Comparison of ENCODE assay signal across 8 cellular contexts in the genomic region with DNA sequence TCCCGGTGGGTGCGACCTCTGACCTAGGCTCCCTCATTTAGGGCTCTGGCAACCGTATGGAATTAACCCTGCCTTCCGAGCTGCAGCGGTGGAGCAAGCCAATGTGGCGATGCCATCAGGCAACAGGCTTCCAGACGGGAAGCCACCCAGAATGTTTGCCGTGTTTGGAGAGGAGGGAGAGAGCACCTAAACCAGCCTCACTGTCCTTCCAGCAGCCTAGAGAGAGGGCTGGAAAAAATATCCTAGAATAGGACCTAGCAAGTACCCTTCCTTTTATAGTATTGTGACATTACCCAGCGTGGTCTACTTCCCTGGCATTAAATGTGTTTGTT. TPM values are rescaled to one million over a fixed set of nuclear protein-coding genes. Genes with fewer than 3 reads are reported as not detected.
DNase-seq lines count a peak whose midpoint lies in the region; ATAC-seq and TF ChIP-seq lines count a peak whose summit lies in the region.

No MANE protein-coding gene starts in this region.

- H3K9me3 ChIP-seq in BLaER1 treated with 17β-estradiol and CSF1 and Interleukin-3, amounts not matched to agents 10 nM and 100 nM (replicated peaks in 1 of 11), result no peaks in the 10 kb centered on the region
- H3K9me3 ChIP-seq in Loucy (ENCODE audit: insufficient read depth, low read depth, low read length) (no peaks in the 10 kb centered on the region), colonic mucosa (no peaks in the 10 kb centered on the region)

- intact Hi-C loops in colonic mucosa (cut with DNase I), result loop anchor here (2.0 to 5.0 kb wide), 2 partner anchors 95 to 339 kb away; no protein-coding TSS in a partner anchor

- H3K79me2 ChIP-seq in Loucy (ENCODE audit: insufficient read depth, low read length), result peaks cover 42% of the 10 kb centered on the region

- peaks cover 0 to 6% (median 0%) of the 10 kb centered on the region in 5 donors for H3K27me3 Mint-ChIP-seq in naive thymus-derived CD8-positive, alpha-beta T cell

- H3K9me2 ChIP-seq in Loucy (replicated peaks; ENCODE audit: low read depth, low read length), result no peaks in the 10 kb centered on the region

- H3K4me1 Mint-ChIP-seq in naive thymus-derived CD8-positive, alpha-beta T cell, result peaks cover 17 to 47% (median 36%) of the 10 kb centered on the region in 4 donors

- H3K4me3 ChIP-seq in BLaER1 treated with 17β-estradiol and CSF1 and Interleukin-3, amounts not matched to agents 10 nM and 100 nM, result peak overlapping the region; percentile 75 to 93 (median 86)
- H3K4me3 ChIP-seq in Loucy (ENCODE audit: low read length, poor library complexity, severe bottlenecking) (peak overlapping the region; percentile 87), colonic mucosa (peak overlapping the region; percentile 87)

- no peak for DNase-seq in colonic mucosa
- DNase-seq in naive thymus-derived CD8-positive, alpha-beta T cell, result no peak
- no peak for DNase-seq in NCI-H446 (lab: John Stamatoyannopoulos, UW)
- no peak for DNase-seq in ecto neural progenitor cell (ENCODE audit: low spot score)
- DNase-seq in NOMO-1 treated with dmso at 0.1 percent for 144 hours (lab: John Stamatoyannopoulos, UW; ENCODE audit: unreplicated experiment), result no peak

- H3K9ac ChIP-seq in BLaER1 treated with 17β-estradiol and CSF1 and Interleukin-3, amounts not matched to agents 10 nM and 100 nM, result peak overlapping the region in 1 of 11 experiments; percentile 83; a peak in 1 of 22 replicates
- H3K9ac ChIP-seq in Loucy (ENCODE audit: low read depth, low read length, poor library complexity, severe bottlenecking) (peak overlapping the region; percentile 51), colonic mucosa (ENCODE audit: low read depth in 2 of 2, low read length in 2 of 2) (peak overlapping the region in 1 of 2 donors; percentile 51)

- POLR2A ChIA-PET in naive thymus-derived CD8-positive, alpha-beta T cell (lab: Charles Lee), result interaction anchor here (1.2 to 4.0 kb wide), 2 partner anchors 12 to 487 kb away, joined by 6 to 10 read pairs; a partner anchor contains a TSS

- TF ChIP-seq CTCF in Loucy (conservative IDR thresholded peaks at IDR 0.05; ENCODE audit: low read length) (no peak), colonic mucosa (IDR thresholded peaks at IDR 0.05) (no peak)

- H3K9me3 Mint-ChIP-seq in naive thymus-derived CD8-positive, alpha-beta T cell, result no peaks in the 10 kb centered on the region

- no peaks in the 10 kb centered on the region for H3K36me3 Mint-ChIP-seq in naive thymus-derived CD8-positive, alpha-beta T cell

- H4K20me1 ChIP-seq in BLaER1 treated with 17β-estradiol and CSF1 and Interleukin-3, amounts not matched to agents 10 nM and 100 nM, result peaks cover 0 to 7% (median 0%) of the 10 kb centered on the region in 11 experiments; a peak in 2 of 22 replicates
- peaks cover 17% of the 10 kb centered on the region for H4K20me1 ChIP-seq in Loucy (ENCODE audit: insufficient read depth, low read length, poor library complexity, severe bottlenecking)

- peak overlapping the region; percentile 95 for H2AFZ ChIP-seq in Loucy (ENCODE audit: low read length)

- H3K27me3 ChIP-seq in BLaER1 treated with 17β-estradiol and CSF1 and Interleukin-3, amounts not matched to agents 10 nM and 100 nM, result peaks cover 0 to 15% (median 9%) of the 10 kb centered on the region in 11 experiments; a peak in 16 of 22 replicates
- H3K27me3 ChIP-seq in Loucy (ENCODE audit: insufficient read depth, low read length, poor library complexity, severe bottlenecking), result no peaks in the 10 kb centered on the region
- no peaks in the 10 kb centered on the region for H3K27me3 ChIP-seq in colonic mucosa

- no peaks in the 10 kb centered on the region for H3F3A ChIP-seq in Loucy (ENCODE audit: low read depth)

- H3K36me3 ChIP-seq in BLaER1 treated with 17β-estradiol and CSF1 and Interleukin-3, amounts not matched to agents 10 nM and 100 nM, result no peaks in the 10 kb centered on the region
- H3K36me3 ChIP-seq in Loucy (ENCODE audit: insufficient read depth, low read length), result no peaks in the 10 kb centered on the region
- H3K36me3 ChIP-seq in colonic mucosa, result no peaks in the 10 kb centered on the region

- peak overlapping the region in 7 of 11 experiments; percentile 11 to 99 (median 95); a peak in 5 of 22 replicates for H3K4me2 ChIP-seq in BLaER1 treated with 17β-estradiol and CSF1 and Interleukin-3, amounts not matched to agents 10 nM and 100 nM
- peak overlapping the region; percentile 95 for H3K4me2 ChIP-seq in Loucy (ENCODE audit: low read depth, low read length, poor library complexity, severe bottlenecking)

- no peak for ATAC-seq in naive thymus-derived CD8-positive, alpha-beta T cell
- ATAC-seq in esophagus mucosa, result no peak

- H3K4me1 ChIP-seq in BLaER1 treated with 17β-estradiol and CSF1 and Interleukin-3, amounts not matched to agents 10 nM and 100 nM, result peaks cover 11 to 15% (median 14%) of the 10 kb centered on the region in 10 experiments; a peak in 18 of 20 replicates
- H3K4me1 ChIP-seq in Loucy (ENCODE audit: insufficient read depth, low read length, poor library complexity, severe bottlenecking), result peaks cover 36% of the 10 kb centered on the region
- H3K4me1 ChIP-seq in colonic mucosa, result peaks cover 4% of the 10 kb centered on the region

- H3K27ac Mint-ChIP-seq in naive thymus-derived CD8-positive, alpha-beta T cell, result peak overlapping the region; percentile 58 to 92 (median 77)

- H3K27ac ChIP-seq in BLaER1 treated with 17β-estradiol and CSF1 and Interleukin-3, amounts not matched to agents 10 nM and 100 nM, result no peak overlapping the region
- H3K27ac ChIP-seq in colonic mucosa, result peak overlapping the region; percentile 84

- peak overlapping the region; percentile 81 to 97 (median 90) for H3K4me3 Mint-ChIP-seq in naive thymus-derived CD8-positive, alpha-beta T cell

RNA-seq across cellular contexts. Expression of a gene that starts 0.3 kb away (rescaled TPM):
- total RNA-seq in colonic mucosa, result 10 to 100 TPM; 19.2 to 39.0 TPM
- 1 to 10 TPM; 7.3 to 7.6 TPM for total RNA-seq in naive thymus-derived CD8-positive, alpha-beta T cell
- 1 to 10 TPM; 1.4 to 1.6 (median 1.6) TPM for polyA plus RNA-seq in naive thymus-derived CD8-positive, alpha-beta T cell
- 2.2 TPM for total RNA-seq in esophagus mucosa
